Comparison of ENCODE assay signal across 1 cellular context in the genomic region with DNA sequence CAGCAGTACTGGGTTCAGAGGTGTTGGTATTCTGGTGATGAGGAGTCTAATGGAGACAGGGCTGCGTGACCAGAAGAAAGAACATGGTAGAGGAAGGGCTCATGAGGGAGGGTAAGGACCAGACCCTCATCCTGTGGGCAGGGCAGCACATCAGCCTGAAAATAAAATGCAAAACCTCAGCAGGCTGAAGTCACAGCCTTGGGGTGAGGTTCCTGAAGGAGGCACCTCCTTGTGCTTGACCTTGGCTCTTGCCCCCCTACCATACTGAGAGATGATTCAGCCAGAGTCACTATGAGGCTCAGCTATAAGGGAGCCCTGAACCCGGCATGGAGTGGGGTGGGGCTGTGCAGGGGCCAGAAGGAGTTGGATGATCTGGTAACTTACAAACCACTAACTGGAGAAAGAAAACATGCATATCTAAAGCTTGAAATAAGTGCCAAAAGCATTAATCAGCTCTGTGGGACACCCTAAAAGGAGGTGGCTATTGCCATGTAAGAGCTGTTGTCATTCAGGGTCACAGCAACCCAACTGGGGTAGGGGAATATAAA.
TF ChIP-seq lines count a peak whose summit lies in the region.

No MANE protein-coding gene starts in this region.

TF ChIP-seq in HCT116, 20 proteins besides CTCF, POLR2A, EP300 and RAD21 (continued from another document):
- TF ChIP-seq CBX3 (IDR thresholded peaks at IDR 0.05; ENCODE audit: low read depth) (no peak), TCF7L2 (IDR thresholded peaks at IDR 0.05; ENCODE audit: borderline replicate concordance, extremely low read depth, insufficient read depth, insufficient read length) (no peak), CEBPB (IDR thresholded peaks at IDR 0.05; ENCODE audit: low read depth) (no peak), SP1 (IDR thresholded peaks at IDR 0.05; ENCODE audit: low read depth) (no peak), ZNF274 (IDR thresholded peaks at IDR 0.05; ENCODE audit: low read depth, low read length) (no peak), EZH2 (IDR thresholded peaks at IDR 0.05) (no peak), JUND (IDR thresholded peaks at IDR 0.05) (no peak), EGR1 (IDR thresholded peaks at IDR 0.05; ENCODE audit: low read depth) (no peak), ATF3 (IDR thresholded peaks at IDR 0.05) (no peak), SIN3A (IDR thresholded peaks at IDR 0.05; ENCODE audit: low read depth) (no peak)
- TF ChIP-seq, protein P1, sequence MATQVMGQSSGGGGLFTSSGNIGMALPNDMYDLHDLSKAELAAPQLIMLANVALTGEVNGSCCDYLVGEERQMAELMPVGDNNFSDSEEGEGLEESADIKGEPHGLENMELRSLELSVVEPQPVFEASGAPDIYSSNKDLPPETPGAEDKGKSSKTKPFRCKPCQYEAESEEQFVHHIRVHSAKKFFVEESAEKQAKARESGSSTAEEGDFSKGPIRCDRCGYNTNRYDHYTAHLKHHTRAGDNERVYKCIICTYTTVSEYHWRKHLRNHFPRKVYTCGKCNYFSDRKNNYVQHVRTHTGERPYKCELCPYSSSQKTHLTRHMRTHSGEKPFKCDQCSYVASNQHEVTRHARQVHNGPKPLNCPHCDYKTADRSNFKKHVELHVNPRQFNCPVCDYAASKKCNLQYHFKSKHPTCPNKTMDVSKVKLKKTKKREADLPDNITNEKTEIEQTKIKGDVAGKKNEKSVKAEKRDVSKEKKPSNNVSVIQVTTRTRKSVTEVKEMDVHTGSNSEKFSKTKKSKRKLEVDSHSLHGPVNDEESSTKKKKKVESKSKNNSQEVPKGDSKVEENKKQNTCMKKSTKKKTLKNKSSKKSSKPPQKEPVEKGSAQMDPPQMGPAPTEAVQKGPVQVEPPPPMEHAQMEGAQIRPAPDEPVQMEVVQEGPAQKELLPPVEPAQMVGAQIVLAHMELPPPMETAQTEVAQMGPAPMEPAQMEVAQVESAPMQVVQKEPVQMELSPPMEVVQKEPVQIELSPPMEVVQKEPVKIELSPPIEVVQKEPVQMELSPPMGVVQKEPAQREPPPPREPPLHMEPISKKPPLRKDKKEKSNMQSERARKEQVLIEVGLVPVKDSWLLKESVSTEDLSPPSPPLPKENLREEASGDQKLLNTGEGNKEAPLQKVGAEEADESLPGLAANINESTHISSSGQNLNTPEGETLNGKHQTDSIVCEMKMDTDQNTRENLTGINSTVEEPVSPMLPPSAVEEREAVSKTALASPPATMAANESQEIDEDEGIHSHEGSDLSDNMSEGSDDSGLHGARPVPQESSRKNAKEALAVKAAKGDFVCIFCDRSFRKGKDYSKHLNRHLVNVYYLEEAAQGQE (IDR thresholded peaks at IDR 0.05; ENCODE audit: low read depth), result no peak
- TF ChIP-seq, protein P2, sequence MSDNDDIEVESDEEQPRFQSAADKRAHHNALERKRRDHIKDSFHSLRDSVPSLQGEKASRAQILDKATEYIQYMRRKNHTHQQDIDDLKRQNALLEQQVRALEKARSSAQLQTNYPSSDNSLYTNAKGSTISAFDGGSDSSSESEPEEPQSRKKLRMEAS (IDR thresholded peaks at IDR 0.05), result no peak
- TF ChIP-seq, protein P3, sequence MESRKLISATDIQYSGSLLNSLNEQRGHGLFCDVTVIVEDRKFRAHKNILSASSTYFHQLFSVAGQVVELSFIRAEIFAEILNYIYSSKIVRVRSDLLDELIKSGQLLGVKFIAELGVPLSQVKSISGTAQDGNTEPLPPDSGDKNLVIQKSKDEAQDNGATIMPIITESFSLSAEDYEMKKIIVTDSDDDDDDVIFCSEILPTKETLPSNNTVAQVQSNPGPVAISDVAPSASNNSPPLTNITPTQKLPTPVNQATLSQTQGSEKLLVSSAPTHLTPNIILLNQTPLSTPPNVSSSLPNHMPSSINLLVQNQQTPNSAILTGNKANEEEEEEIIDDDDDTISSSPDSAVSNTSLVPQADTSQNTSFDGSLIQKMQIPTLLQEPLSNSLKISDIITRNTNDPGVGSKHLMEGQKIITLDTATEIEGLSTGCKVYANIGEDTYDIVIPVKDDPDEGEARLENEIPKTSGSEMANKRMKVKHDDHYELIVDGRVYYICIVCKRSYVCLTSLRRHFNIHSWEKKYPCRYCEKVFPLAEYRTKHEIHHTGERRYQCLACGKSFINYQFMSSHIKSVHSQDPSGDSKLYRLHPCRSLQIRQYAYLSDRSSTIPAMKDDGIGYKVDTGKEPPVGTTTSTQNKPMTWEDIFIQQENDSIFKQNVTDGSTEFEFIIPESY (IDR thresholded peaks at IDR 0.05; ENCODE audit: extremely low read depth, insufficient replicate concordance, low read length), result no peak
TF ChIP-seq in HCT116: peak in this region for 0.
